Comparison of ENCODE assay signal across 8 cellular contexts in the genomic region with DNA sequence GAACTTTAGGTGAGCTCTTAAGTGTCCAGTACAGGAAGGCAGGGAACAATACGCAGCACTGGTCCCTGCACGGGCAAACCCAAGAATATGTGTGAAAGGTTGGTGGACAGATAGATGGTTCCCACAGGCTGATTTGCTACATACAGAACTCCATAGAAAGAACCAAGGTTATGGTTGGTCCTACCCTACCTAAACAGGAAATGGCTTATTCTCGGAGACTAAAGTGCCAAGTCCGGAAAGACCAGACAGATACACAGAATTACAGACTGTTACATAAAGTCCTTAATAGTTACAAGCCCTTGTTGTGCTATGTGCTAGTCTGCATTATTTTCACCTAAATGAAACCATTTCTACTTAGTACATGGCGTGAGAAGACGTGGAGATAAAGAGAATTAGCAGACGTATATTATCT. TPM values are rescaled to one million over a fixed set of nuclear protein-coding genes. Genes with fewer than 3 reads are reported as not detected.
DNase-seq lines count a peak whose midpoint lies in the region; ATAC-seq and TF ChIP-seq lines count a peak whose summit lies in the region.

No MANE protein-coding gene starts in this region.

- 1 to 6% methylated on average over 7 of the region's 7 CpGs for WGBS in sigmoid colon, 2 donors

- H3K79me2 ChIP-seq in DOHH2 (ENCODE audit: control insufficient read depth, low read length): peaks cover 58% of the 10 kb centered on the region

- DNase-seq in activated CD8-positive, alpha-beta T cell treated with anti-CD3 and anti-CD28 coated beads, Interleukin-2, amount 10 ng/mL, durations not matched to agents 7 days and 5 days: peak; percentile 23
- no peak for DNase-seq in glutamatergic neuron
- no peak for DNase-seq in sigmoid colon
- no peak for DNase-seq in NCI-H524 treated with DMSO at 0.1 percent for 48 hours (lab: John Stamatoyannopoulos, UW)
- DNase-seq in activated CD4-positive, alpha-beta T cell treated with anti-CD3 and anti-CD28 coated beads for 48 hours: no peak

- H3K27me3 Mint-ChIP-seq in IgD-negative memory B cell (no peaks in the 10 kb centered on the region), glutamatergic neuron (ENCODE audit: unreplicated experiment) (peaks cover 4% of the 10 kb centered on the region)
- no peaks in the 10 kb centered on the region for H3K27me3 Mint-ChIP-seq in activated CD8-positive, alpha-beta T cell treated with anti-CD3 and anti-CD28 coated beads, Interleukin-2, amount 10 ng/mL, durations not matched to agents 7 days and 5 days (ENCODE audit: low read depth)

- no peaks in the 10 kb centered on the region for H3K9me3 ChIP-seq in DOHH2 (ENCODE audit: control insufficient read depth, insufficient read depth, low read length)
- no peaks in the 10 kb centered on the region for H3K9me3 ChIP-seq in sigmoid colon

- H3K27me3 ChIP-seq in DOHH2 (ENCODE audit: control insufficient read depth, low read length) (no peaks in the 10 kb centered on the region), sigmoid colon (no peaks in the 10 kb centered on the region)

- intact Hi-C loops in sigmoid colon (cut with DNase I): loop anchor here (5.0 to 10.0 kb wide), 2 partner anchors 36 to 54 kb away; no protein-coding TSS in a partner anchor

- H3K36me3 Mint-ChIP-seq in IgD-negative memory B cell (no peaks in the 10 kb centered on the region), glutamatergic neuron (ENCODE audit: unreplicated experiment) (no peaks in the 10 kb centered on the region)
- H3K36me3 Mint-ChIP-seq in activated CD8-positive, alpha-beta T cell treated with anti-CD3 and anti-CD28 coated beads, Interleukin-2, amount 10 ng/mL, durations not matched to agents 7 days and 5 days (ENCODE audit: low read depth): peaks cover 9% of the 10 kb centered on the region

- no peak for TF ChIP-seq POLR2A in sigmoid colon (IDR thresholded peaks at IDR 0.05)

- CTCF ChIA-PET in activated CD8-positive, alpha-beta T cell treated with anti-CD3 and anti-CD28 coated beads, Interleukin-2, amount 10 ng/mL, durations not matched to agents 7 days and 5 days (lab: Charles Lee): no interaction called here

- peaks cover 26% of the 10 kb centered on the region; the same call in 1 of the 2 replicates for H4K20me1 ChIP-seq in DOHH2 (ENCODE audit: control insufficient read depth, insufficient read depth, low read depth, low read length)

- H3F3A ChIP-seq in DOHH2 (ENCODE audit: control insufficient read depth, insufficient read depth): no peaks in the 10 kb centered on the region

- TF ChIP-seq CTCF in DOHH2 (IDR thresholded peaks at IDR 0.05; ENCODE audit: low read depth, low read length, poor library complexity, severe bottlenecking) (no peak), glutamatergic neuron (IDR thresholded peaks at IDR 0.05; ENCODE audit: partially characterized antibody, unreplicated experiment) (no peak), sigmoid colon (IDR thresholded peaks at IDR 0.05) (no peak)

- no peak for ATAC-seq in activated CD8-positive, alpha-beta T cell treated with anti-CD3 and anti-CD28 coated beads, Interleukin-2, amount 10 ng/mL, durations not matched to agents 7 days and 5 days
- ATAC-seq in GM19397 (IDR thresholded peaks at IDR 0.05; ENCODE audit: unreplicated experiment): no peak

- H3K36me3 ChIP-seq in DOHH2 (ENCODE audit: control insufficient read depth, low read length) (peaks cover 23% of the 10 kb centered on the region), sigmoid colon (no peaks in the 10 kb centered on the region)

- H3K4me3 Mint-ChIP-seq in IgD-negative memory B cell (peak overlapping the region; percentile 94 to 97 (median 96)), glutamatergic neuron (ENCODE audit: unreplicated experiment) (peak overlapping the region; percentile 100)
- peak overlapping the region; percentile 86 for H3K4me3 Mint-ChIP-seq in activated CD8-positive, alpha-beta T cell treated with anti-CD3 and anti-CD28 coated beads, Interleukin-2, amount 10 ng/mL, durations not matched to agents 7 days and 5 days

- no peak overlapping the region for H3K27ac ChIP-seq in DOHH2 (ENCODE audit: low read depth, low read length)
- H3K27ac ChIP-seq in sigmoid colon: peak overlapping the region; percentile 95 to 100 (median 98)

- H3K4me2 ChIP-seq in DOHH2 (ENCODE audit: low read length): peak overlapping the region; percentile 77

- H3K9me3 Mint-ChIP-seq in IgD-negative memory B cell (no peaks in the 10 kb centered on the region), glutamatergic neuron (ENCODE audit: unreplicated experiment) (peaks cover 8% of the 10 kb centered on the region)
- H3K9me3 Mint-ChIP-seq in activated CD8-positive, alpha-beta T cell treated with anti-CD3 and anti-CD28 coated beads, Interleukin-2, amount 10 ng/mL, durations not matched to agents 7 days and 5 days (ENCODE audit: insufficient read depth): no peaks in the 10 kb centered on the region

- POLR2A ChIA-PET in activated CD8-positive, alpha-beta T cell treated with anti-CD3 and anti-CD28 coated beads, Interleukin-2, amount 10 ng/mL, durations not matched to agents 7 days and 5 days (lab: Charles Lee): interaction anchor here (2.3 kb wide), 1 partner anchor 152 kb away, joined by 8 read pairs; a partner anchor contains a TSS

- H3K27ac Mint-ChIP-seq in IgD-negative memory B cell (peak overlapping the region; percentile 93 to 98 (median 97)), glutamatergic neuron (ENCODE audit: unreplicated experiment) (peak overlapping the region; percentile 92)
- peak overlapping the region; percentile 98 for H3K27ac Mint-ChIP-seq in activated CD8-positive, alpha-beta T cell treated with anti-CD3 and anti-CD28 coated beads, Interleukin-2, amount 10 ng/mL, durations not matched to agents 7 days and 5 days

- H3K4me1 Mint-ChIP-seq in IgD-negative memory B cell (peaks cover 18 to 28% (median 22%) of the 10 kb centered on the region in 3 donors), glutamatergic neuron (ENCODE audit: low read depth, unreplicated experiment) (peaks cover 6% of the 10 kb centered on the region)
- peaks cover 36% of the 10 kb centered on the region for H3K4me1 Mint-ChIP-seq in activated CD8-positive, alpha-beta T cell treated with anti-CD3 and anti-CD28 coated beads, Interleukin-2, amount 10 ng/mL, durations not matched to agents 7 days and 5 days (ENCODE audit: low read depth)

- H3K9me2 ChIP-seq in DOHH2 (replicated peaks; ENCODE audit: control insufficient read depth, low read length): no peaks in the 10 kb centered on the region

- peak overlapping the region; percentile 99 for H3K4me3 ChIP-seq in DOHH2 (ENCODE audit: low read length)
- H3K4me3 ChIP-seq in sigmoid colon: peak overlapping the region; percentile 61 to 99 (median 96)

- peaks cover 47% of the 10 kb centered on the region for H3K4me1 ChIP-seq in DOHH2 (ENCODE audit: control insufficient read depth, low read length)
- peaks cover 0 to 41% (median 22%) of the 10 kb centered on the region in 4 donors for H3K4me1 ChIP-seq in sigmoid colon

- no peak for TF ChIP-seq EP300 in sigmoid colon (IDR thresholded peaks at IDR 0.05)

RNA-seq across cellular contexts. Expression of a gene that starts 1.2 kb away (rescaled TPM):
- polyA plus RNA-seq in IgD-negative memory B cell (15.8 TPM), sigmoid colon (10 to 100 TPM in 1 of 3 donors, 1 to 10 TPM in 2; 7.2 to 16.2 (median 7.2) TPM)
- 10 to 100 TPM; 39.4 to 42.1 TPM for total RNA-seq in activated CD8-positive, alpha-beta T cell treated with anti-CD3 and anti-CD28 coated beads, Interleukin-2, amount 10 ng/mL, durations not matched to agents 7 days and 5 days
- total RNA-seq in glutamatergic neuron (ENCODE audit: unreplicated experiment) (39.2 TPM), sigmoid colon (10 to 100 TPM; 41.7 to 73.1 (median 46.7) TPM)
